In the genomic region with DNA sequence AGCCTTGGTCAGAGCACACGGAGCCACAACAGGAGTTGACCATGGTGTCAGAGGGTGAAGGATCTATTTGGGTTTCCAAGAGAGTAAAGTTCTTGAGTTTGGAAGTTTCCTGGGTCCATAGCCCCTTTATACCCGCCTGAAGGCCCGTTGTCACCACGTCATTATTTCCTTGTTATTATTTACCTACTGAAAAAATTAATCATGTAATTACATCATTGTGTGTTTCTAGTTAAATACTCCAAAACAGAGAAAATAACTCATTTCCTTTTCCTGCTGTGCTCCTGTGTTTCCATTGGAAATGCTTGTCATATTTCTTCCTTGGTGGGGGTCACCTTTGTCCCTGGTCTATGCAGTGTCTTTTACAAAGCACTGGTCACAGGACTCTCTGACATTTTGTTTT, we compare ENCODE assay signal across 21 cellular contexts. TPM values are rescaled to one million over a fixed set of nuclear protein-coding genes. Genes with fewer than 3 reads are reported as not detected.
DNase-seq lines count a peak whose midpoint lies in the region; ATAC-seq, FAIRE-seq and TF ChIP-seq lines count a peak whose summit lies in the region.
"Had no signal": no experiment of that assay in that cellular context is flagged by ENCODE, and none has a peak within 500 bp of the region (broad histone marks: within the 10 kb centered on the region; RNA-seq: fewer than 3 reads in every experiment).

A gene (minus strand): TSS at position 101 of the 400 bp plus-strand sequence. CDS start 58 bp downstream, at position 43.

- intact Hi-C loops in MCF 10A (cut with micrococcal nuclease): no loop called here
- intact Hi-C loops in breast epithelium (cut with DNase I; ENCODE audit: low total_unique reads): no loop called here

- TF ChIP-seq POLR2A in breast epithelium (IDR thresholded peaks at IDR 0.05): no peak

- H3K9me3 ChIP-seq in breast epithelium (no peaks in the 10 kb centered on the region), RWPE2 (ENCODE audit: severe bottlenecking) (peaks cover 3% of the 10 kb centered on the region), keratinocyte (ENCODE audit: control insufficient read depth, low read depth, low read length) (no peaks in the 10 kb centered on the region)

- ATAC-seq in RWPE2 (ENCODE audit: low read depth) (no peak), esophagus mucosa (no peak)

- peak within 1 kb of the TSS; percentile 46 for H3K27ac Mint-ChIP-seq in MCF 10A (ENCODE audit: low read depth, unreplicated experiment)

- H3K27me3 ChIP-seq in breast epithelium: no peaks in the 10 kb centered on the region
- no peaks in the 10 kb centered on the region for H3K27me3 ChIP-seq in RWPE2 (ENCODE audit: insufficient read depth, poor library complexity, severe bottlenecking)
- no peaks in the 10 kb centered on the region for H3K27me3 ChIP-seq in keratinocyte (ENCODE audit: control insufficient read depth, extremely low read depth, insufficient read depth, low read length)

- CTCF ChIA-PET in MCF 10A (lab: Yijun Ruan, JAX): no interaction called here

- dilution Hi-C loops in keratinocyte (cut with MboI; ENCODE audit: extremely low pct_ligation_motif_present, low sequenced_read_pairs): no loop called here

- no peak within 1 kb of the TSS for H2AFZ ChIP-seq in keratinocyte (ENCODE audit: control insufficient read depth, low read length)

- H3K4me1 ChIP-seq in breast epithelium (no peaks in the 10 kb centered on the region), RWPE2 (ENCODE audit: insufficient read depth, poor library complexity, severe bottlenecking) (peaks cover 27% of the 10 kb centered on the region), keratinocyte (ENCODE audit: control insufficient read depth, extremely low read depth, insufficient read depth, low read length) (peaks cover 23% of the 10 kb centered on the region)

- DNase-seq in MCF 10A (ENCODE audit: unreplicated experiment) (no peak), breast epithelium (ENCODE audit: low spot score in 2 of 2) (no peak), RWPE2 (ENCODE audit: low spot score) (no peak), keratinocyte (ENCODE audit: low read depth, low spot score) (no peak), G401 (ENCODE audit: low spot score) (no peak), UCSD-AML1 (lab: John Stamatoyannopoulos, UW; ENCODE audit: unreplicated experiment) (no peak)
- DNase-seq: C1 segment of cervical spinal cord; CD8-positive, alpha-beta memory T cell; DMS79; H7; Kasumi-1; NCI-H1092 treated with DMSO at 0.1 percent for 48 hours; NCI-H2081 treated with DMSO at 0.1 percent for 48 hours; NCI-H510A; NCI-H748 treated with DMSO at 0.1 percent for 48 hours; NK-92 treated with Interleukin-12 subunit alpha and Interleukin-12 subunit beta, amount 100 ng/mL, for 24 hours; OCI-M1; RPMI8226 had no signal

- no TSS peak for BruUV-seq in MCF 10A (replicated peaks; lab: Mats Ljungman, UMichigan)

- peaks cover 19% of the 10 kb centered on the region for H3K4me1 Mint-ChIP-seq in MCF 10A (ENCODE audit: insufficient read depth, unreplicated experiment)

- no peaks in the 10 kb centered on the region for H3K36me3 Mint-ChIP-seq in MCF 10A (ENCODE audit: insufficient read depth, unreplicated experiment)

- no peak within 1 kb of the TSS for H3K4me3 Mint-ChIP-seq in MCF 10A (ENCODE audit: unreplicated experiment)
- H3K4me3 Mint-ChIP-seq: CD8-positive, alpha-beta memory T cell had no signal

- in situ Hi-C loops in G401 (cut with HindIII; ENCODE audit: low sequenced_read_pairs): no loop called here

- H3K9me1 ChIP-seq in keratinocyte (ENCODE audit: control insufficient read depth, extremely low read depth, insufficient read depth, low read length): no peaks in the 10 kb centered on the region

- H3K27me3 Mint-ChIP-seq in MCF 10A (ENCODE audit: insufficient read depth, unreplicated experiment): no peaks in the 10 kb centered on the region

- H3K36me3 ChIP-seq in breast epithelium: no peaks in the 10 kb centered on the region
- no peaks in the 10 kb centered on the region for H3K36me3 ChIP-seq in RWPE2 (ENCODE audit: low read depth)
- no peaks in the 10 kb centered on the region for H3K36me3 ChIP-seq in keratinocyte (ENCODE audit: control insufficient read depth in 2 of 2, extremely low read depth in 1 of 2, insufficient read depth in 2 of 2, low read length in 2 of 2)

- H3K27ac ChIP-seq in breast epithelium (no peak within 1 kb of the TSS), RWPE2 (ENCODE audit: poor library complexity, severe bottlenecking) (peak within 1 kb of the TSS; percentile 89), keratinocyte (ENCODE audit: control insufficient read depth, insufficient read depth, low read length) (peak within 1 kb of the TSS; percentile 55)

- H4K20me1 ChIP-seq in keratinocyte (ENCODE audit: control insufficient read depth, extremely low read depth, insufficient read depth, low read length): no peaks in the 10 kb centered on the region

- no peak within 1 kb of the TSS for H3K9ac ChIP-seq in keratinocyte (ENCODE audit: control insufficient read depth, extremely low read depth, insufficient read depth, low read length)

- H3K4me2 ChIP-seq in keratinocyte (ENCODE audit: control insufficient read depth, extremely low read depth, insufficient read depth, low read depth, low read length): peak within 1 kb of the TSS; percentile 59

- no peak for TF ChIP-seq CTCF in MCF 10A (IDR thresholded peaks at IDR 0.05; ENCODE audit: unreplicated experiment)
- no peak for TF ChIP-seq CTCF in breast epithelium (IDR thresholded peaks at IDR 0.05)
- TF ChIP-seq CTCF in RWPE2 (IDR thresholded peaks at IDR 0.05; ENCODE audit: poor library complexity, severe bottlenecking): no peak
- no peak for TF ChIP-seq CTCF in keratinocyte (optimal IDR thresholded peaks at IDR 0.05 in 1 of 3, IDR thresholded peaks at IDR 0.05 in 1 of 3, conservative IDR thresholded peaks at IDR 0.05 in 1 of 3; ENCODE audit: extremely low read depth in 1 of 3, insufficient read depth in 2 of 3, low read length in 3 of 3)

- no peak within 1 kb of the TSS for H3K4me3 ChIP-seq in breast epithelium
- no peak within 1 kb of the TSS for H3K4me3 ChIP-seq in RWPE2 (ENCODE audit: severe bottlenecking)
- no peak within 1 kb of the TSS for H3K4me3 ChIP-seq in keratinocyte (ENCODE audit: control insufficient read depth in 2 of 3, extremely low read depth in 1 of 3, insufficient read depth in 2 of 3, low read depth in 1 of 3, low read length in 3 of 3)

- no peak for FAIRE-seq in keratinocyte (lab: Jason Lieb, UNC)
- FAIRE-seq: A204.1, D721Med had no signal

- POLR2A ChIA-PET in MCF 10A (lab: Yijun Ruan, JAX): interaction anchor here (0.8 kb wide), 1 partner anchor 342 kb away, joined by 3 read pairs; no protein-coding TSS in a partner anchor

- no peaks in the 10 kb centered on the region for H3K9me3 Mint-ChIP-seq in MCF 10A (ENCODE audit: unreplicated experiment)

- no peaks in the 10 kb centered on the region for H3K79me2 ChIP-seq in keratinocyte (ENCODE audit: control insufficient read depth, insufficient read depth, low read length)

RNA-seq across cellular contexts. Expression of the gene that starts here (rescaled TPM):
- not detected in 2 replicates for total RNA-seq in MCF 10A (2022)
- not detected for total RNA-seq in breast epithelium
- polyA plus RNA-seq in keratinocyte: not detected in 3 replicates
- polyA plus RNA-seq in keratinocyte (2011; ENCODE audit: low read depth): not detected
- not detected in 2 replicates for polyA plus RNA-seq in keratinocyte (2011; cell fraction: cytosol; rRNA removed)
- polyA plus RNA-seq in keratinocyte (2011; cell fraction: nucleus; rRNA removed): not detected in 2 replicates
- not detected in 2 replicates for polyA plus RNA-seq in keratinocyte (2012; ENCODE audit: low replicate concordance)
- polyA minus RNA-seq in keratinocyte: not detected in 3 replicates
- polyA minus RNA-seq in keratinocyte (2011; cell fraction: cytosol; rRNA and poly(A)+ RNA removed): not detected
- polyA minus RNA-seq in keratinocyte (2011; cell fraction: nucleus; rRNA and poly(A)+ RNA removed): not detected in 2 replicates
- not detected in 2 replicates for total RNA-seq in G401 (2014; rRNA removed; shearing (Covaris generic))
- not detected for total RNA-seq in esophagus mucosa
- total RNA-seq: CD8-positive, alpha-beta memory T cell; H7 had no signal
- polyA plus RNA-seq: CD8-positive, alpha-beta memory T cell had no signal

Comparison
In these comparisons a context has a peak if more than half of its experiments do, and no peak if none do; other contexts are left out.
1. H3K27ac ChIP-seq: peak in RWPE2 (single experiment) and keratinocyte (single experiment); none in breast epithelium (0 of 2).